Comparison of ENCODE assay signal across 22 cellular contexts in the genomic region with DNA sequence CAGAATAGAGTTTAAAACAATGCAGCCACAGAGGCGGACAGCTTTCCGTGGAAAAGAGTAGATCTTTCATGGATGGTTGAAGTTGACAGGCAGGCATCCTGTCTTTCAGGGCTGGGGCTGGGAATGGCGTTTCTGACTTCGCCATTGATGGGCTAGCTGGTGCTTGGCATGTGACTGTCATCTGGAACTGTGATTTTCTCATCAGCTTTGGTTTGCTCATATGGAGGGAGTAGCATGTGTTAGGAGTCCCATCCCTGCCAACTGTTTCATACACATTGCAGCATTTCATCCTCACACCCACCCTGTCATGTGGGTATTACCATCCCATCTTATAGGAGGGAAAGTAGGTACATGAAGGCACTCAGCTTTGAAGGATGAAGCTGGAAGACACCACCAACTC. TPM values are rescaled to one million over a fixed set of nuclear protein-coding genes. Genes with fewer than 3 reads are reported as not detected.
DNase-seq lines count a peak whose midpoint lies in the region; ATAC-seq, FAIRE-seq and TF ChIP-seq lines count a peak whose summit lies in the region.
"Had no signal": no experiment of that assay in that cellular context is flagged by ENCODE, and none has a peak within 500 bp of the region (broad histone marks: within the 10 kb centered on the region; RNA-seq: fewer than 3 reads in every experiment).

No MANE protein-coding gene starts in this region.

- no peak for TF ChIP-seq CTCF in SK-N-SH (IDR thresholded peaks at IDR 0.05)
- TF ChIP-seq CTCF in astrocyte (IDR thresholded peaks at IDR 0.05; ENCODE audit: insufficient read depth, low read depth, low read length) = no peak
- TF ChIP-seq CTCF in fibroblast of the aortic adventitia (IDR thresholded peaks at IDR 0.05; ENCODE audit: insufficient read depth, low read length) = no peak
- no peak for TF ChIP-seq CTCF in vagina (IDR thresholded peaks at IDR 0.05)

- H3K79me2 ChIP-seq in SK-N-SH (ENCODE audit: insufficient read depth) = no peaks in the 10 kb centered on the region
- H3K79me2 ChIP-seq in astrocyte (ENCODE audit: insufficient read depth, low read length) = no peaks in the 10 kb centered on the region

- CTCF ChIA-PET in SK-N-SH (lab: Yijun Ruan, JAX) = no interaction called here
- CTCF ChIA-PET in activated CD4-positive, alpha-beta T cell treated with anti-CD3 and anti-CD28 coated beads for 36 hours (lab: Charles Lee) = no interaction called here

- H3K9me2 ChIP-seq in SK-N-SH = no peaks in the 10 kb centered on the region

- H2AFZ ChIP-seq in SK-N-SH (ENCODE audit: low read depth) (0 out of 2 replicates have a peak overlapping the region, but pooled peaks have one; percentile 57), astrocyte (ENCODE audit: low read depth, low read length) (no peak overlapping the region)

- H3K4me3 Mint-ChIP-seq in astrocyte (ENCODE audit: unreplicated experiment) = no peak overlapping the region
- no peak overlapping the region for H3K4me3 Mint-ChIP-seq in activated CD4-positive, alpha-beta T cell treated with anti-CD3 and anti-CD28 coated beads for 36 hours
- H3K4me3 Mint-ChIP-seq: CD8-positive, alpha-beta T cell had no signal

- in situ Hi-C loops in ACHN (cut with HindIII; ENCODE audit: low pct_ligation_motif_present, low pct_unique_long_range_greater_than_20kb, low sequenced_read_pairs) = no loop called here

- no peak for FAIRE-seq in astrocyte (lab: Jason Lieb, UNC)
- FAIRE-seq: GM12878, H1 had no signal

- peak overlapping the region in 1 of 2 experiments; percentile 56; a peak in 1 of 4 replicates for H3K27ac ChIP-seq in SK-N-SH (ENCODE audit: low read depth in 2 of 2, low read length in 1 of 2)
- H3K27ac ChIP-seq in astrocyte (ENCODE audit: low read depth, low read length) = no peak overlapping the region
- peak overlapping the region; percentile 55 for H3K27ac ChIP-seq in vagina
- H3K27ac ChIP-seq: 22Rv1, HL-60 had no signal

- peaks cover 19% of the 10 kb centered on the region for H3K9me3 Mint-ChIP-seq in astrocyte (ENCODE audit: unreplicated experiment)
- peaks cover 17% of the 10 kb centered on the region for H3K9me3 Mint-ChIP-seq in activated CD4-positive, alpha-beta T cell treated with anti-CD3 and anti-CD28 coated beads for 36 hours (ENCODE audit: low read depth)

- no peaks in the 10 kb centered on the region for H3K27me3 Mint-ChIP-seq in astrocyte (ENCODE audit: low read depth, unreplicated experiment)
- no peaks in the 10 kb centered on the region for H3K27me3 Mint-ChIP-seq in activated CD4-positive, alpha-beta T cell treated with anti-CD3 and anti-CD28 coated beads for 36 hours

- peaks cover 3% of the 10 kb centered on the region for H3K36me3 Mint-ChIP-seq in astrocyte (ENCODE audit: low read depth, unreplicated experiment)
- H3K36me3 Mint-ChIP-seq in activated CD4-positive, alpha-beta T cell treated with anti-CD3 and anti-CD28 coated beads for 36 hours (ENCODE audit: low read depth) = peaks cover 35% of the 10 kb centered on the region

- TF ChIP-seq EP300 in SK-N-SH (IDR thresholded peaks at IDR 0.05; ENCODE audit: borderline replicate concordance in 1 of 2, low read depth in 1 of 2, low read length in 1 of 2) = no peak

- H3K9me3 ChIP-seq in SK-N-SH (peaks cover 6% of the 10 kb centered on the region; the same call in 1 of the 2 replicates), astrocyte (ENCODE audit: insufficient read depth, low read depth, low read length) (peaks cover 2% of the 10 kb centered on the region), vagina (no peaks in the 10 kb centered on the region)
- H3K9me3 ChIP-seq: Caco-2 had no signal

- H3K4me1 Mint-ChIP-seq in astrocyte (ENCODE audit: low read depth, unreplicated experiment) = no peaks in the 10 kb centered on the region
- H3K4me1 Mint-ChIP-seq in activated CD4-positive, alpha-beta T cell treated with anti-CD3 and anti-CD28 coated beads for 36 hours = peaks cover 3% of the 10 kb centered on the region

- peaks cover 0 to 8% of the 10 kb centered on the region in 2 experiments; a peak in 1 of 4 replicates for H3K4me1 ChIP-seq in SK-N-SH (ENCODE audit: control insufficient read depth in 1 of 2, insufficient read depth in 2 of 2, low read depth in 1 of 2, low read length in 1 of 2)
- H3K4me1 ChIP-seq in astrocyte (ENCODE audit: insufficient read depth, low read length) = peaks cover 7% of the 10 kb centered on the region
- H3K4me1 ChIP-seq in vagina = peaks cover 19% of the 10 kb centered on the region
- H3K4me1 ChIP-seq: Caco-2 had no signal

- WGBS in SK-N-SH (ENCODE audit: low lambda C conversion rate) = 87% methylated on average over 3 of the region's 4 CpGs

- H3K9ac ChIP-seq in SK-N-SH (no peak overlapping the region), astrocyte (ENCODE audit: low read length) (no peak overlapping the region)

- no peak for TF ChIP-seq POLR2A in vagina (IDR thresholded peaks at IDR 0.05)

- intact Hi-C loops in vagina (cut with DNase I) = no loop called here
- intact Hi-C loops in activated CD4-positive, alpha-beta T cell treated with anti-CD3 and anti-CD28 coated beads for 36 hours (cut with DNase I, micrococcal nuclease) = no loop called here

- DNase-seq in SK-N-SH = no peak
- DNase-seq in astrocyte (ENCODE audit: low read depth) = no peak
- DNase-seq in fibroblast of the aortic adventitia (ENCODE audit: low read depth) = peak; percentile 27
- no peak for DNase-seq in vagina (ENCODE audit: extremely low spot score in 2 of 2)
- no peak for DNase-seq in hepatic stellate cell (ENCODE audit: low spot score)
- DNase-seq in ACHN = no peak
- no peak for DNase-seq in activated CD4-positive, alpha-beta T cell treated with anti-CD3 and anti-CD28 coated beads for 36 hours
- DNase-seq: C1 segment of cervical spinal cord; Caco-2; CD8-positive, alpha-beta T cell; GDM1; NCI-H1092; NCI-H1417 treated with DMSO at 0.1 percent for 48 hours; NCI-H1930; NCI-H2107; NCI-H524; NCI-H748 treated with DMSO at 0.1 percent for 48 hours had no signal

- H3K27ac Mint-ChIP-seq in astrocyte (ENCODE audit: unreplicated experiment) = no peak overlapping the region
- H3K27ac Mint-ChIP-seq in activated CD4-positive, alpha-beta T cell treated with anti-CD3 and anti-CD28 coated beads for 36 hours = no peak overlapping the region
- H3K27ac Mint-ChIP-seq: CD8-positive, alpha-beta T cell had no signal

- H3K4me3 ChIP-seq in SK-N-SH (ENCODE audit: low read depth in 2 of 2, low read length in 1 of 2) = no peak overlapping the region
- H3K4me3 ChIP-seq in astrocyte (ENCODE audit: insufficient read depth, low read depth, low read length) = no peak overlapping the region
- H3K4me3 ChIP-seq in fibroblast of the aortic adventitia (ENCODE audit: low read depth, low read length) = no peak overlapping the region
- no peak overlapping the region for H3K4me3 ChIP-seq in vagina
- H3K4me3 ChIP-seq: GM12878 had no signal

- peaks cover 10% of the 10 kb centered on the region for H3F3A ChIP-seq in SK-N-SH (replicated peaks; ENCODE audit: insufficient read depth)

- POLR2A ChIA-PET in SK-N-SH (lab: Yijun Ruan, JAX) = no interaction called here
- POLR2A ChIA-PET in activated CD4-positive, alpha-beta T cell treated with anti-CD3 and anti-CD28 coated beads for 36 hours (lab: Charles Lee) = no interaction called here

- H4K20me1 ChIP-seq in SK-N-SH (ENCODE audit: insufficient read depth) = no peaks in the 10 kb centered on the region
- no peaks in the 10 kb centered on the region for H4K20me1 ChIP-seq in astrocyte (ENCODE audit: insufficient read depth, low read length)

- H3K4me2 ChIP-seq in SK-N-SH (no peak overlapping the region), astrocyte (ENCODE audit: low read length) (peak overlapping the region; percentile 59)

- H3K27me3 ChIP-seq in SK-N-SH (ENCODE audit: insufficient read depth) = no peaks in the 10 kb centered on the region
- no peaks in the 10 kb centered on the region for H3K27me3 ChIP-seq in astrocyte (ENCODE audit: insufficient read depth, low read length)
- no peaks in the 10 kb centered on the region for H3K27me3 ChIP-seq in vagina

- H3K36me3 ChIP-seq in SK-N-SH (replicated peaks in 1 of 2; ENCODE audit: control insufficient read depth in 1 of 2, insufficient read depth in 2 of 2, low read length in 1 of 2) (no peaks in the 10 kb centered on the region), astrocyte (ENCODE audit: insufficient read depth, low read length) (no peaks in the 10 kb centered on the region), vagina (no peaks in the 10 kb centered on the region)

- TF ChIP-seq RAD21 in SK-N-SH (IDR thresholded peaks at IDR 0.05; ENCODE audit: low read length) = no peak

- ATAC-seq in SK-N-SH treated with all-trans-retinoic acid at 6 μM for 48 hours = no peak
- no peak for ATAC-seq in activated CD4-positive, alpha-beta T cell treated with anti-CD3 and anti-CD28 coated beads for 36 hours
- ATAC-seq: CD8-positive, alpha-beta T cell; GM12878 had no signal

TF ChIP-seq in SK-N-SH, 30 proteins besides CTCF, POLR2A, EP300 and RAD21 (continues in another document):
- TF ChIP-seq MEF2A (IDR thresholded peaks at IDR 0.05; ENCODE audit: borderline replicate concordance, low read depth) (no peak), EZH2phosphoT487 (IDR thresholded peaks at IDR 0.05; ENCODE audit: borderline replicate concordance, low read depth) (no peak), NRF1 (IDR thresholded peaks at IDR 0.05; ENCODE audit: low read depth, low read length) (no peak), ELF1 (IDR thresholded peaks at IDR 0.05) (no peak), RCOR1 (IDR thresholded peaks at IDR 0.05; ENCODE audit: low read length) (no peak), TCF12 (IDR thresholded peaks at IDR 0.05) (no peak), TAF1 (IDR thresholded peaks at IDR 0.05; ENCODE audit: borderline replicate concordance, low read depth, low read length) (no peak), JUND (IDR thresholded peaks at IDR 0.05) (no peak), GABPA (IDR thresholded peaks at IDR 0.05; ENCODE audit: low read depth) (no peak)

TF ChIP-seq in SK-N-SH treated with all-trans-retinoic acid at 6 μM for 48 hours, 23 proteins besides CTCF, POLR2A, EP300 and RAD21 (continues in another document):
- TF ChIP-seq GLIS3 (CRISPR knock-in tag; IDR thresholded peaks at IDR 0.05) (no peak), ZFP3 (CRISPR knock-in tag; IDR thresholded peaks at IDR 0.05) (no peak), BACH2 (CRISPR knock-in tag; IDR thresholded peaks at IDR 0.05; ENCODE audit: borderline replicate concordance) (no peak), ZFP30 (CRISPR knock-in tag; IDR thresholded peaks at IDR 0.05) (no peak), SNAI2 (CRISPR knock-in tag; IDR thresholded peaks at IDR 0.05) (no peak)

RNA-seq across cellular contexts. Expression of a gene that starts 49.2 kb away (rescaled TPM):
- 17.3 and 22.3 TPM in 2 replicates for polyA plus RNA-seq in SK-N-SH (2012; rRNA removed)
- polyA plus RNA-seq in SK-N-SH (2012; cell fraction: cytosol; rRNA removed) = 16.2 and 18.5 TPM in 2 replicates
- 32.5 and 40.2 TPM in 2 replicates for polyA plus RNA-seq in SK-N-SH (2012; cell fraction: nucleus; rRNA removed)
- 24.0 and 30.6 TPM in 2 replicates for total RNA-seq in astrocyte
- total RNA-seq in fibroblast of the aortic adventitia (ENCODE audit: low replicate concordance) = 25.6 and 32.2 TPM in 2 replicates
- 20.4 TPM for total RNA-seq in vagina
- 10 to 100 TPM; 25.3 to 33.5 TPM for total RNA-seq in activated CD4-positive, alpha-beta T cell treated with anti-CD3 and anti-CD28 coated beads for 36 hours
